Comparison of ENCODE assay signal across 9 cellular contexts in the genomic region with DNA sequence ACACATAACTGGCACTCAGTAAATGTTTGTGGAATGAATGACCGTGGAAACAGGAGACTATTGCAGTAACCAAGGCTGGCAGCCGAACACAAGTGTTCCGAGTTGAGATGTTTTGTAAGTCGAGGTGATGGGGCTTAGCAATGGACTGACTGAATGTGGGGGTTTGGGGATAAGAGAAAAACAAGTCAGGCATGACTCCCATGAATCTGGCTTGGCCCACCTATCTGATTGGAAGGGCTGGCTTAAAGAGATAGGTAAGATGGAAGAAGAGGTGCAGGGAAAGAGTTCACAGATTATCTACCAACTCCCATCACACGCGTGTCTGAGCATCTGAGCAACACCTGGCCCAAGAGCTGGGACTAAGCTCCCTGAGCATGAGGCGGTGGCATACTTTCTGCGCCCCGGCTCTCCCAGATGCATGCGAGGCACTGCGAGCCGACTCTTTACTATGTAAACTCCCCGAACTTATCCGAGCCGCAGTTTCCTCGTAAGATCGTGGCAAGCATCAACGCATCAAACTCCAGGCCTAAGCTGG. TPM values are rescaled to one million over a fixed set of nuclear protein-coding genes. Genes with fewer than 3 reads are reported as not detected.
DNase-seq lines count a peak whose midpoint lies in the region; ATAC-seq, FAIRE-seq and TF ChIP-seq lines count a peak whose summit lies in the region.
"Had no signal": no experiment of that assay in that cellular context is flagged by ENCODE, and none has a peak within 500 bp of the region (broad histone marks: within the 10 kb centered on the region; RNA-seq: fewer than 3 reads in every experiment).

No MANE protein-coding gene starts in this region.

- no peaks in the 10 kb centered on the region for H3K9me3 ChIP-seq in mucosa of stomach (ENCODE audit: control insufficient read depth, low read length)

- peaks cover 12% of the 10 kb centered on the region for H3K36me3 ChIP-seq in bronchial epithelial cell (ENCODE audit: control insufficient read depth, insufficient read depth, low read length)
- H3K36me3 ChIP-seq in mucosa of stomach (ENCODE audit: control insufficient read depth, insufficient read depth, low read length), result peaks cover 13% of the 10 kb centered on the region

- peak overlapping the region; percentile 69 for H3K27ac ChIP-seq in HL-60 (replicated peaks)

- H3K9ac ChIP-seq in mucosa of stomach (ENCODE audit: low read length), result peak overlapping the region; percentile 75

- H3K27me3 ChIP-seq in HL-60 (ENCODE audit: insufficient read depth, poor library complexity, severe bottlenecking) (no peaks in the 10 kb centered on the region), bronchial epithelial cell (ENCODE audit: control insufficient read depth, insufficient read depth, low read length) (no peaks in the 10 kb centered on the region), mucosa of stomach (ENCODE audit: control insufficient read depth, insufficient read depth, low read length) (no peaks in the 10 kb centered on the region)

- H3K4me3 ChIP-seq in AG04449 (ENCODE audit: low read depth, low read length), result peak overlapping the region; percentile 83
- H3K4me3 ChIP-seq in HL-60 (replicated peaks; ENCODE audit: insufficient read depth, low read length), result peak overlapping the region; percentile 97
- peak overlapping the region; percentile 90 for H3K4me3 ChIP-seq in bronchial epithelial cell (ENCODE audit: low read depth, low read length)
- peak overlapping the region; percentile 86 for H3K4me3 ChIP-seq in mucosa of stomach (ENCODE audit: low read length)

- H3K4me1 ChIP-seq in mucosa of stomach (ENCODE audit: control insufficient read depth, insufficient read depth, low read length), result peaks cover 19% of the 10 kb centered on the region

- TF ChIP-seq CTCF in AG04449 (IDR thresholded peaks at IDR 0.05; ENCODE audit: insufficient read depth, low read length, missing control alignments) (no peak), HL-60 (IDR thresholded peaks at IDR 0.05; ENCODE audit: insufficient read depth, low read length) (no peak), bronchial epithelial cell (IDR thresholded peaks at IDR 0.05; ENCODE audit: insufficient read depth, low read length, severe bottlenecking) (no peak)

- DNase-seq in AG04449 (ENCODE audit: low read depth, low spot score), result no peak
- no peak for DNase-seq in HL-60 (ENCODE audit: low read depth in 1 of 2, low spot score in 1 of 2)
- DNase-seq in bronchial epithelial cell (ENCODE audit: low read depth), result peak; percentile 32
- DNase-seq in GOT3 (lab: John Stamatoyannopoulos, UW), result no peak
- DNase-seq in G401 (ENCODE audit: low spot score), result no peak
- DNase-seq in SHP77 (lab: John Stamatoyannopoulos, UW), result no peak

- CTCF ChIA-PET in AG04449 (lab: Yijun Ruan, JAX), result interaction anchor here (0.9 to 1.9 kb wide), 11 partner anchors 9 to 102 kb away, joined by 3 to 14 read pairs (median 5); a partner anchor contains a TSS

- no peak for ATAC-seq in HG02798 (IDR thresholded peaks at IDR 0.05; ENCODE audit: poor library complexity, unreplicated experiment)

- POLR2A ChIA-PET in AG04449 (lab: Yijun Ruan, JAX), result interaction anchor here (1.2 to 2.6 kb wide), 4 partner anchors 11 to 36 kb away, joined by 3 to 55 read pairs (median 16); a partner anchor contains a TSS

- no peak for FAIRE-seq in bronchial epithelial cell (lab: Jason Lieb, UNC)

- in situ Hi-C loops in G401 (cut with HindIII; ENCODE audit: low sequenced_read_pairs), result no loop called here

RNA-seq across cellular contexts. Expression of a gene that starts 0.5 kb away (rescaled TPM):
- total RNA-seq in bronchial epithelial cell, result 37.8 and 43.7 TPM in 2 replicates
- 21.5 and 29.1 TPM in 2 replicates for total RNA-seq in G401 (2014; rRNA removed; shearing (Covaris generic))

RNA-seq across cellular contexts. Expression of a gene that starts 0.8 kb away (rescaled TPM):
- 29.0 and 40.7 TPM in 2 replicates for total RNA-seq in bronchial epithelial cell
- 25.3 and 27.7 TPM in 2 replicates for total RNA-seq in G401 (2014; rRNA removed; shearing (Covaris generic))

RNA-seq across cellular contexts. Expression of a gene that starts 15.7 kb away (rescaled TPM):
- total RNA-seq in bronchial epithelial cell, result 1.5 and 8.2 TPM in 2 replicates
- 69.0 and 96.3 TPM in 2 replicates for total RNA-seq in G401 (2014; rRNA removed; shearing (Covaris generic))

RNA-seq across cellular contexts. Expression of a gene that starts 22.6 kb away (rescaled TPM):
- 59.8 and 67.5 TPM in 2 replicates for total RNA-seq in bronchial epithelial cell
- total RNA-seq in G401 (2014; rRNA removed; shearing (Covaris generic)), result 200 and 227 TPM in 2 replicates

RNA-seq across cellular contexts. Expression of a gene that starts 30.3 kb away (rescaled TPM):
- not detected in 2 replicates for total RNA-seq in bronchial epithelial cell
- not detected in 2 replicates for total RNA-seq in G401 (2014; rRNA removed; shearing (Covaris generic))
- total RNA-seq: myocyte had no signal
